ENCODE assay signal across 8 cellular contexts in genomic region chr3:126358038-126358815, GRCh38. TPM values are rescaled to one million over a fixed set of nuclear protein-coding genes. Genes with fewer than 3 reads are reported as not detected.
DNase-seq lines count a peak whose midpoint lies in the region; ATAC-seq and TF ChIP-seq lines count a peak whose summit lies in the region.

No MANE protein-coding gene starts in this region.

- H3K9me2 ChIP-seq in GM23338 (ENCODE audit: insufficient read depth) = no peaks in the 10 kb centered on the region

- TF ChIP-seq CTCF in GM23338 (conservative IDR thresholded peaks at IDR 0.05; ENCODE audit: low read depth in 2 of 2) (no peak), neural crest cell (conservative IDR thresholded peaks at IDR 0.05) (no peak)

- no peak overlapping the region; the same call in 1 of the 2 replicates for H3K27ac Mint-ChIP-seq in GM23338
- peak overlapping the region; percentile 68 to 72 for H3K27ac Mint-ChIP-seq in effector memory CD8-positive, alpha-beta T cell
- H3K27ac Mint-ChIP-seq in neural crest cell (ENCODE audit: unreplicated experiment) = no peak overlapping the region

- peak overlapping the region; percentile 82 for H3K4me3 Mint-ChIP-seq in GM23338
- H3K4me3 Mint-ChIP-seq in effector memory CD8-positive, alpha-beta T cell = peak overlapping the region; percentile 81 to 83
- peak overlapping the region; percentile 97 for H3K4me3 Mint-ChIP-seq in neural crest cell

- H3K4me2 ChIP-seq in GM23338 = peak overlapping the region; percentile 96

- no peaks in the 10 kb centered on the region for H3K79me2 ChIP-seq in GM23338 (replicated peaks; ENCODE audit: insufficient read depth)

- no peak overlapping the region for H3K27ac ChIP-seq in GM23338 (ENCODE audit: low read depth)

- H3K4me1 ChIP-seq in GM23338 (ENCODE audit: insufficient read depth) = peaks cover 27% of the 10 kb centered on the region

- H2AFZ ChIP-seq in GM23338 = peak overlapping the region; percentile 89

- H3K36me3 ChIP-seq in GM23338 (ENCODE audit: insufficient read depth) = no peaks in the 10 kb centered on the region; the same call in 1 of the 2 replicates

- H3F3A ChIP-seq in GM23338 (replicated peaks; ENCODE audit: low read depth) = peaks cover 5% of the 10 kb centered on the region; the same call in 1 of the 2 replicates

- DNase-seq in GM23338 (ENCODE audit: low spot score) (peak; percentile 78), NCI-H82 treated with DMSO at 0.1 percent for 48 hours (lab: John Stamatoyannopoulos, UW; ENCODE audit: unreplicated experiment) (peak; percentile 18), neural crest cell (ENCODE audit: low read depth, low spot score) (no peak), DMS79 (lab: John Stamatoyannopoulos, UW) (no peak), DMS79 treated with DMSO at 0.1 percent for 48 hours (lab: John Stamatoyannopoulos, UW) (no peak)
- DNase-seq in effector memory CD8-positive, alpha-beta T cell = no peak
- no peak for DNase-seq in NK-92 treated with Interleukin-12 subunit alpha and Interleukin-12 subunit beta, amount 100 ng/mL, for 24 hours (lab: John Stamatoyannopoulos, UW)

- peak overlapping the region; percentile 83 for H3K4me3 ChIP-seq in GM23338

- ATAC-seq in GM23338 (peak; percentile 9), HG03378 (IDR thresholded peaks at IDR 0.05; ENCODE audit: unreplicated experiment) (no peak)
- no peak for ATAC-seq in effector memory CD8-positive, alpha-beta T cell (replicated peaks)

- H3K4me1 Mint-ChIP-seq in GM23338 = peaks cover 33% of the 10 kb centered on the region
- H3K4me1 Mint-ChIP-seq in effector memory CD8-positive, alpha-beta T cell (ENCODE audit: low read depth in 2 of 2) = peaks cover 9 to 13% of the 10 kb centered on the region in 2 donors
- peaks cover 22% of the 10 kb centered on the region for H3K4me1 Mint-ChIP-seq in neural crest cell

- H3K9me3 Mint-ChIP-seq in GM23338 (no peaks in the 10 kb centered on the region), neural crest cell (no peaks in the 10 kb centered on the region)
- H3K9me3 Mint-ChIP-seq in effector memory CD8-positive, alpha-beta T cell = no peaks in the 10 kb centered on the region

- H3K27me3 ChIP-seq in GM23338 (ENCODE audit: insufficient read depth) = peaks cover 21% of the 10 kb centered on the region

- no peaks in the 10 kb centered on the region for H4K20me1 ChIP-seq in GM23338 (replicated peaks; ENCODE audit: insufficient read depth)

- H3K27me3 Mint-ChIP-seq in GM23338 (ENCODE audit: insufficient read depth, low read depth, poor library complexity) (peaks cover 25% of the 10 kb centered on the region), neural crest cell (ENCODE audit: low read depth) (peaks cover 22% of the 10 kb centered on the region)
- peaks cover 52 to 83% of the 10 kb centered on the region in 2 donors for H3K27me3 Mint-ChIP-seq in effector memory CD8-positive, alpha-beta T cell

- H3K36me3 Mint-ChIP-seq in GM23338 (ENCODE audit: low read depth) (peaks cover 3% of the 10 kb centered on the region; the same call in 2 of the 3 replicates), neural crest cell (ENCODE audit: low read depth) (no peaks in the 10 kb centered on the region)
- no peaks in the 10 kb centered on the region for H3K36me3 Mint-ChIP-seq in effector memory CD8-positive, alpha-beta T cell (ENCODE audit: insufficient read depth)

TF ChIP-seq in GM23338, 12 proteins besides CTCF, POLR2A, EP300 and RAD21 (continues in another document):
- no peak for TF ChIP-seq REST (IDR thresholded peaks at IDR 0.05; ENCODE audit: unreplicated experiment)
- TF ChIP-seq NANOG (IDR thresholded peaks at IDR 0.05; ENCODE audit: borderline replicate concordance) = no peak
- no peak for TF ChIP-seq POLR2AphosphoS5 (IDR thresholded peaks at IDR 0.05; ENCODE audit: low read depth)
- no peak for TF ChIP-seq ZNF462 (CRISPR knock-in tag; IDR thresholded peaks at IDR 0.05)
- no peak for TF ChIP-seq EZH2phosphoT487 (IDR thresholded peaks at IDR 0.05; ENCODE audit: unreplicated experiment)
- TF ChIP-seq EZH2 (IDR thresholded peaks at IDR 0.05; ENCODE audit: low read depth, unreplicated experiment) = no peak

RNA-seq across cellular contexts. Expression of gene KLF15, which starts 1.0 kb away (rescaled TPM):
- 14.0 and 19.8 TPM in 2 replicates for total RNA-seq in GM23338 (2014; rRNA removed; shearing (Covaris generic))
- polyA plus RNA-seq in GM23338 (2016; fragmentation: Nextera tagmentation; extraction: Ambion mirVana) = 3.3 and 3.5 TPM in 2 replicates
- 18.0 and 19.3 TPM in 2 replicates for total RNA-seq in neural crest cell

RNA-seq across cellular contexts. Expression of gene CFAP100, which starts 36.5 kb away (rescaled TPM):
- total RNA-seq in GM23338 (2014; rRNA removed; shearing (Covaris generic)) = 0.07 TPM in 1 of 2 replicates, not detected in the other
- polyA plus RNA-seq in GM23338 (2016; fragmentation: Nextera tagmentation; extraction: Ambion mirVana) = not detected in 2 replicates
- total RNA-seq in neural crest cell = 1.1 and 1.7 TPM in 2 replicates

Comparison
In these comparisons a context has a peak if more than half of its experiments do, and no peak if none do; other contexts are left out.
1. DNase-seq: peak in GM23338 (single experiment) and NCI-H82 treated with DMSO at 0.1 percent for 48 hours (single experiment); none in effector memory CD8-positive, alpha-beta T cell (0 of 3), neural crest cell (single experiment), DMS79 (single experiment), NK-92 treated with Interleukin-12 subunit alpha and Interleukin-12 subunit beta, amount 100 ng/mL, for 24 hours (single experiment) and DMS79 treated with DMSO at 0.1 percent for 48 hours (single experiment).
2. H3K27ac Mint-ChIP-seq: peak in effector memory CD8-positive, alpha-beta T cell (2 of 2); none in GM23338 (single experiment) and neural crest cell (single experiment).
3. Peak in every context shown above with its lines, with median percentiles within 50 percentile points of each other: H3K4me3 Mint-ChIP-seq.